1 cellular context compared by ENCODE assay signal in the genomic region with DNA sequence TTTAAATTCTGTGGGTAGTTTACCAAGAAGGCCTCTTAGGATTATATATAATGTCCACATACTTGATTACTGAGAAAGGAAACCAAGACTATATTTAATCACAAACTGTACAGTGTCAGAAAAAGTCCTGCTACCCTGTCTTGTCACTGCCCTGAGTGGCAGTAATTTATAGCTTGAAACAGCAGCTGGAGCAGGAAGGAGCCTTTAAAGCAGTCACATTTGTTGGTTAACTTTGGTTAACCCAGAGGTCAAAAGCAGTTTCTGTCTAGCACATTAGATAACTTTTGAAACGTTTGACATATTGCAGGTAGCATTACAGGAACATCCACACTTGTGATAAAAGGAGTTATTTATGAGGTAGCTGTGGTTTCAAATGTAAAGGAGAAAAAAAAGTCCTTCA.
TF ChIP-seq lines count a peak whose summit lies in the region.

No MANE protein-coding gene starts in this region.

TF ChIP-seq in HepG2, 621 proteins besides CTCF, POLR2A, EP300 and RAD21 (continued from another document):
- no peak for TF ChIP-seq ZNF292 (CRISPR knock-in tag; IDR thresholded peaks at IDR 0.05; ENCODE audit: borderline replicate concordance, low read depth)
- no peak for TF ChIP-seq ZSCAN12 (CRISPR knock-in tag; IDR thresholded peaks at IDR 0.05)
- no peak for TF ChIP-seq THYN1 (CRISPR knock-in tag; IDR thresholded peaks at IDR 0.05; ENCODE audit: borderline replicate concordance, low read depth)
- TF ChIP-seq PRPF4 (IDR thresholded peaks at IDR 0.05; ENCODE audit: low read depth, low read length, poor library complexity, severe bottlenecking), result no peak
- no peak for TF ChIP-seq ZFP36L2 (CRISPR knock-in tag; IDR thresholded peaks at IDR 0.05)
- no peak for TF ChIP-seq U2AF1 (optimal IDR thresholded peaks at IDR 0.05; ENCODE audit: low read depth, low read length)
- TF ChIP-seq ERF (CRISPR knock-in tag; IDR thresholded peaks at IDR 0.05), result no peak
- no peak for TF ChIP-seq HCFC1 (IDR thresholded peaks at IDR 0.05; ENCODE audit: low read depth, low read length)
- TF ChIP-seq BRD4 (CRISPR knock-in tag; IDR thresholded peaks at IDR 0.05), result no peak
- no peak for TF ChIP-seq NCOA2 (CRISPR knock-in tag; IDR thresholded peaks at IDR 0.05)
- no peak for TF ChIP-seq KLF6 (CRISPR knock-in tag; IDR thresholded peaks at IDR 0.05)
- no peak for TF ChIP-seq THRA (CRISPR knock-in tag; IDR thresholded peaks at IDR 0.05; ENCODE audit: borderline replicate concordance)
- TF ChIP-seq HDAC1 (CRISPR knock-in tag; IDR thresholded peaks at IDR 0.05), result no peak
- no peak for TF ChIP-seq ZSCAN20 (CRISPR knock-in tag; IDR thresholded peaks at IDR 0.05; ENCODE audit: borderline replicate concordance)
